In the genomic region with DNA sequence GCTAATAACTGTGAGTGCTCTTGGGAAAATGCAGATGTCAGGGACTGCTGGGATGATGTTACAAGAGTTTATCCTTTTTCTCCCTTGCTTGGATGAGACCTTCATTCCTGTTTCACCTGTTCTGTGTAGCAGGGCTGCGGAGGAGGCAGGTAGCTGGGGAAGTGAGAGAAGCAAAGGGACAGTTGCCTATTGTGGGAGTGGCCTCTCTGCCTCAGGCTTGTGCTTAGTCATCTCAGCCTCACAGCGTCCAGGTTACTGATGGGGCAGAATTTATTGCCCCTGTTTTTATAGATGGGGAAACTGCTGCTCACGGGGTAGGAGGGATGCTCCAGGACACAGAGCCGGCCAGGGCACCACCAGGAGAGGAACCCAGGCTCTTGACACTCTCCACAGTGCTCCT, we compare ENCODE assay signal across 2 cellular contexts.
TF ChIP-seq lines count a peak whose summit lies in the region.

No MANE protein-coding gene starts in this region.

TF ChIP-seq in IMR-90, 13 proteins besides CTCF, POLR2A, EP300 and RAD21:
- TF ChIP-seq BHLHE40 (IDR thresholded peaks at IDR 0.05; ENCODE audit: low read depth, low read length) (no peak), NFE2L2 (IDR thresholded peaks at IDR 0.05; ENCODE audit: low read depth, low read length) (0 out of 2 replicates have a peak, but pooled peaks have one; percentile 9)

TF ChIP-seq in GM12878, 131 proteins besides CTCF, POLR2A, EP300 and RAD21:
- TF ChIP-seq BACH1 (IDR thresholded peaks at IDR 0.05; ENCODE audit: borderline replicate concordance) (0 out of 2 replicates have a peak, but pooled peaks have one; percentile 47), SPI1 (IDR thresholded peaks at IDR 0.05; ENCODE audit: borderline replicate concordance, insufficient read depth, low read depth, low read length) (peak; percentile 50; the same call in 1 of the 2 replicates), ZNF207 (IDR thresholded peaks at IDR 0.05; ENCODE audit: borderline replicate concordance) (no peak)
